In genomic region chr2:135615404-135615803, GRCh38 we compare ENCODE assay signal across 20 cellular contexts.
"Had no signal": no experiment of that assay in that cellular context is flagged by ENCODE, and none has a peak within 500 bp of the region (broad histone marks: within the 10 kb centered on the region; RNA-seq: fewer than 3 reads in every experiment).

No MANE protein-coding gene starts in this region.

- H3K27me3 ChIP-seq: brain microvascular endothelial cell, esophagus squamous epithelium, neutrophil, tibial artery had no signal

- H3K4me1 ChIP-seq: esophagus squamous epithelium, tibial artery had no signal

- H3K4me3 ChIP-seq: esophagus squamous epithelium, tibial artery had no signal

- H3K4me3 Mint-ChIP-seq: activated CD4-positive, alpha-beta T cell treated with anti-CD3 and anti-CD28 coated beads, Interleukin-2, amount 10 ng/mL, durations not matched to agents 7 days and 5 days; activated naive CD8-positive, alpha-beta T cell treated with anti-CD3 and anti-CD28 coated beads, Interleukin-2, amount 10 ng/mL, durations not matched to agents 7 days and 5 days; activated T-helper 1 cell treated with anti-CD3 and anti-CD28 coated beads, Interleukin-12 subunit alpha, Interleukin-12 subunit beta, Interleukin-2, Interleukin-4 antibody, amounts not matched to agents 30 ng/mL and 10 ng/mL and 1 ng/mL, durations not matched to agents 14 hours and 24 hours and 36 hours; central memory CD8-positive, alpha-beta T cell; naive B cell; T-helper 2 cell treated with Interferon-gamma antibody and Interleukin-4, amounts not matched to agents 5 μg/mL and 100 μg/mL, for 36 hours had no signal

- H3K36me3 ChIP-seq: brain microvascular endothelial cell, esophagus squamous epithelium, neutrophil, tibial artery had no signal

- DNase-seq: activated CD4-positive, alpha-beta T cell treated with anti-CD3 and anti-CD28 coated beads, Interleukin-2, amount 10 ng/mL, durations not matched to agents 7 days and 5 days; activated CD8-positive, alpha-beta memory T cell treated with anti-CD3 and anti-CD28 coated beads for 24 hours; activated naive CD8-positive, alpha-beta T cell treated with anti-CD3 and anti-CD28 coated beads, Interleukin-2, amount 10 ng/mL, durations not matched to agents 7 days and 5 days; anterior cingulate cortex; brain microvascular endothelial cell; cortex of kidney; effector CD4-positive, alpha-beta T cell; esophagus squamous epithelium; left cardiac atrium; mammary epithelial cell; naive B cell; right cardiac atrium; small intestine; stimulated activated CD4-positive, alpha-beta T cell treated with anti-CD3 and anti-CD28 coated beads, Interleukin-4, amount 100 ng/mL, for 24 hours; stimulated activated naive CD4-positive, alpha-beta T cell; tibial artery had no signal

- H3K9me3 ChIP-seq: esophagus squamous epithelium, neutrophil, tibial artery had no signal

- ATAC-seq: left cardiac atrium, right cardiac atrium had no signal

- H3K27me3 Mint-ChIP-seq: activated CD4-positive, alpha-beta T cell treated with anti-CD3 and anti-CD28 coated beads, Interleukin-2, amount 10 ng/mL, durations not matched to agents 7 days and 5 days; activated naive CD8-positive, alpha-beta T cell treated with anti-CD3 and anti-CD28 coated beads, Interleukin-2, amount 10 ng/mL, durations not matched to agents 7 days and 5 days; central memory CD8-positive, alpha-beta T cell; naive B cell had no signal

- H3K27ac Mint-ChIP-seq: activated CD4-positive, alpha-beta T cell treated with anti-CD3 and anti-CD28 coated beads, Interleukin-2, amount 10 ng/mL, durations not matched to agents 7 days and 5 days; activated naive CD8-positive, alpha-beta T cell treated with anti-CD3 and anti-CD28 coated beads, Interleukin-2, amount 10 ng/mL, durations not matched to agents 7 days and 5 days; activated T-helper 1 cell treated with anti-CD3 and anti-CD28 coated beads, Interleukin-12 subunit alpha, Interleukin-12 subunit beta, Interleukin-2, Interleukin-4 antibody, amounts not matched to agents 30 ng/mL and 10 ng/mL and 1 ng/mL, durations not matched to agents 14 hours and 24 hours and 36 hours; naive B cell; T-helper 2 cell treated with Interferon-gamma antibody and Interleukin-4, amounts not matched to agents 5 μg/mL and 100 μg/mL, for 36 hours had no signal

- H3K27ac ChIP-seq: brain microvascular endothelial cell, esophagus squamous epithelium, neutrophil, tibial artery had no signal

- H3K9me3 Mint-ChIP-seq: activated CD4-positive, alpha-beta T cell treated with anti-CD3 and anti-CD28 coated beads, Interleukin-2, amount 10 ng/mL, durations not matched to agents 7 days and 5 days; activated naive CD8-positive, alpha-beta T cell treated with anti-CD3 and anti-CD28 coated beads, Interleukin-2, amount 10 ng/mL, durations not matched to agents 7 days and 5 days; activated T-helper 1 cell treated with anti-CD3 and anti-CD28 coated beads, Interleukin-12 subunit alpha, Interleukin-12 subunit beta, Interleukin-2, Interleukin-4 antibody, amounts not matched to agents 30 ng/mL and 10 ng/mL and 1 ng/mL, durations not matched to agents 14 hours and 24 hours and 36 hours; central memory CD8-positive, alpha-beta T cell; naive B cell; T-helper 2 cell treated with Interferon-gamma antibody and Interleukin-4, amounts not matched to agents 5 μg/mL and 100 μg/mL, for 36 hours had no signal

- H3K4me1 Mint-ChIP-seq: activated CD4-positive, alpha-beta T cell treated with anti-CD3 and anti-CD28 coated beads, Interleukin-2, amount 10 ng/mL, durations not matched to agents 7 days and 5 days; activated naive CD8-positive, alpha-beta T cell treated with anti-CD3 and anti-CD28 coated beads, Interleukin-2, amount 10 ng/mL, durations not matched to agents 7 days and 5 days; central memory CD8-positive, alpha-beta T cell had no signal
